ENCODE assay signal across 18 cellular contexts in the genomic region with DNA sequence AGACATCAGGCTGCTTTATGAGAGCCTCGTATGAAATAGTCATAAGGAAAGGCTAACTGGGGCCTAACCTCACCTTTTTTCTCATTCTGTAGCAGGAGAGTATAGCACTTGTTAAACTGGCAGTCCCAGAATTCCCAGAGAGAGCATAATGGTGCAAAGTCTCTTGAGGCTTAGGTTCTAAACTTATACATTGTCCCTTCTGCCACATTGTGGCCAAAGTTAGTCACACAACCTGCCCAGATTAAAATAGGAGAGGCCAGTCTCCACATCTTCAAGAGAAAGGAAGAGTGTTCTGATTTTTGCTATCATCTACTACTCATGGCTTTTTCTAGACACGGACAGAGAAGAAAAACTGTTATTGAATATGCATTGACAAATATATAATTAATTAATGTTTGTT.
"Had no signal": no experiment of that assay in that cellular context is flagged by ENCODE, and none has a peak within 500 bp of the region (broad histone marks: within the 10 kb centered on the region; RNA-seq: fewer than 3 reads in every experiment).

No MANE protein-coding gene starts in this region.

- H3K27ac ChIP-seq: brain microvascular endothelial cell, prostate gland, right lobe of liver had no signal

- H3K4me1 Mint-ChIP-seq: immature natural killer cell had no signal

- H3K27ac Mint-ChIP-seq: activated T-helper 1 cell treated with anti-CD3 and anti-CD28 coated beads, Interleukin-12 subunit alpha, Interleukin-12 subunit beta, Interleukin-2, Interleukin-4 antibody, amounts not matched to agents 30 ng/mL and 10 ng/mL and 1 ng/mL, durations not matched to agents 14 hours and 24 hours and 36 hours; effector memory CD8-positive, alpha-beta T cell; immature natural killer cell; natural killer cell treated with Interleukin-12 subunit alpha and Interleukin-12 subunit beta and Interleukin-15 and Interleukin-18, amount 100 ng/mL, for 72 hours had no signal

- H3K27me3 Mint-ChIP-seq: effector memory CD8-positive, alpha-beta T cell; natural killer cell treated with Interleukin-12 subunit alpha and Interleukin-12 subunit beta and Interleukin-15 and Interleukin-18, amount 100 ng/mL, for 72 hours had no signal

- H3K36me3 ChIP-seq: brain microvascular endothelial cell, prostate gland, right lobe of liver had no signal

- ATAC-seq: activated CD4-positive, CD25-positive, alpha-beta regulatory T cell treated with anti-CD3 and anti-CD28 coated beads, Interleukin-2, amount 50 U/mL, for 24 hours; effector memory CD8-positive, alpha-beta T cell; natural killer cell treated with Interleukin-12 subunit alpha and Interleukin-12 subunit beta and Interleukin-15 and Interleukin-18, amount 100 ng/mL, for 72 hours; right lobe of liver; stimulated activated naive CD8-positive, alpha-beta T cell treated with anti-CD3 and anti-CD28 coated beads, Interleukin-15, Interleukin-2, amounts not matched to agents 100 U/mL and 50 U/mL, for 24 hours had no signal

- H3K36me3 Mint-ChIP-seq: immature natural killer cell had no signal

- H3K9me3 ChIP-seq: prostate gland, right lobe of liver had no signal

- H3K4me3 Mint-ChIP-seq: activated T-helper 1 cell treated with anti-CD3 and anti-CD28 coated beads, Interleukin-12 subunit alpha, Interleukin-12 subunit beta, Interleukin-2, Interleukin-4 antibody, amounts not matched to agents 30 ng/mL and 10 ng/mL and 1 ng/mL, durations not matched to agents 14 hours and 24 hours and 36 hours; effector memory CD8-positive, alpha-beta T cell; immature natural killer cell; natural killer cell treated with Interleukin-12 subunit alpha and Interleukin-12 subunit beta and Interleukin-15 and Interleukin-18, amount 100 ng/mL, for 72 hours had no signal

- H3K4me3 ChIP-seq: prostate gland, right lobe of liver had no signal

- DNase-seq: activated CD4-positive, alpha-beta T cell treated with anti-CD3 and anti-CD28 coated beads, Interleukin-2, amount 50 U/mL, for 1 hour; activated CD8-positive, alpha-beta memory T cell treated with anti-CD3 and anti-CD28 coated beads for 24 hours; anterior cingulate cortex; brain microvascular endothelial cell; dermis blood vessel endothelial cell; effector memory CD8-positive, alpha-beta T cell; erythroblast; hypothalamus; immature natural killer cell; occipital lobe; right lobe of liver; stimulated activated naive CD8-positive, alpha-beta T cell treated with anti-CD3 and anti-CD28 coated beads, Interleukin-15, Interleukin-2, amounts not matched to agents 100 U/mL and 50 U/mL, for 24 hours; T-helper 9 cell; trophoblast cell had no signal

- H3K27me3 ChIP-seq: brain microvascular endothelial cell, right lobe of liver had no signal

- H3K4me1 ChIP-seq: prostate gland, right lobe of liver had no signal
